15 cellular contexts compared by ENCODE assay signal in the genomic region with DNA sequence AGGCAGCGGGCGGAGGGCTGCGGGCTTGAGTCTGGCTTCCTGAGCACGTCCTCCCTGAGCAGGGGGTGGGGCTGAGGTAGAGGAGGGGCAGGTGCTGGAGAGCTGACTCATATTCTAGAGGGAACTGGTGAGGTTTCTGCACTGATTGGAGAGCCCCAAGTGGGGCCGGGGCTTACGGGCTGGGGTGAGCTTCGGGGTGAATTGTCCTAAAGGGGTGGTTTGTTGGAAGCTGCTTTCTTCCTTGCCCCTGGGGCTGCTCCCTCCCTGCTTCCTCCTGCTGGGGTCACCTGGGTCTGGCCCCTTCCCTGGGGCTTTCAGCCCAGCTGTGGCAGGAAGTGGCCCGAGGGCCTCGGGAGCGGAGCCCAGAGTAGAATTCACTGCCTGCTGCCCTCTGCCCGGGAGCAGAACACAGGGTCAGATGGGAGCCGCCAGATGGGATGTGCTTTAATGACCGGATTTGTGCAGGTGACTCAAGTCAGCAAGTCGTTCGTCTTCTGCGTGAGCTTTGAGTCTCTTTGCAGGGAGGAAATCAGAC. TPM values are rescaled to one million over a fixed set of nuclear protein-coding genes. Genes with fewer than 3 reads are reported as not detected.
A peak's percentile ranks its signal among the peaks of the same experiment; 100 is the strongest.
DNase-seq lines count a peak whose midpoint lies in the region; FAIRE-seq and TF ChIP-seq lines count a peak whose summit lies in the region.
"Had no signal": no experiment of that assay in that cellular context is flagged by ENCODE, and none has a peak within 500 bp of the region (broad histone marks: within the 10 kb centered on the region; RNA-seq: fewer than 3 reads in every experiment).

No MANE protein-coding gene starts in this region.

- H3K4me2 ChIP-seq in endothelial cell of umbilical vein (ENCODE audit: insufficient read depth, low read length) (no peak overlapping the region), mesendoderm (ENCODE audit: low read length) (no peak overlapping the region)

- DNase-seq in D721Med (ENCODE audit: insufficient read length, low spot score) (peak; percentile 94), endothelial cell of umbilical vein (ENCODE audit: low read depth, low spot score) (peak; percentile 19), mesendoderm (peak; percentile 51), NOMO-1 treated with DMSO at 0.1 percent for 48 hours (lab: John Stamatoyannopoulos, UW; ENCODE audit: unreplicated experiment) (no peak), foreskin melanocyte (no peak), DMS 273 treated with DMSO at 0.1 percent for 48 hours (lab: John Stamatoyannopoulos, UW) (no peak)
- DNase-seq: adrenal gland; CD8-positive, alpha-beta memory T cell; NCI-H2227 treated with DMSO at 0.1 percent for 48 hours; T-helper 17 cell had no signal

- peaks cover 6% of the 10 kb centered on the region for H3K79me1 ChIP-seq in mesendoderm (ENCODE audit: low read length)

- no peak overlapping the region for H2BK120ac ChIP-seq in mesendoderm (ENCODE audit: low read depth, low read length)

- peaks cover 10% of the 10 kb centered on the region for H3K79me2 ChIP-seq in endothelial cell of umbilical vein (ENCODE audit: control insufficient read depth, insufficient read depth, low read length)
- peaks cover 4% of the 10 kb centered on the region for H3K79me2 ChIP-seq in mesendoderm (ENCODE audit: control insufficient read depth, insufficient read depth, low read length)

- H3K4me3 ChIP-seq in HEK293 (ENCODE audit: low read depth, low read length) (no peak overlapping the region), endothelial cell of umbilical vein (replicated peaks in 1 of 3; ENCODE audit: insufficient read depth in 1 of 3, low read depth in 1 of 3, low read length in 3 of 3) (no peak overlapping the region), mesendoderm (ENCODE audit: low read length) (no peak overlapping the region)
- H3K4me3 ChIP-seq: adrenal gland, coronary artery had no signal

- intact Hi-C loops in endothelial cell of umbilical vein (cut with micrococcal nuclease): no loop called here

- no TSS peak for BruUV-seq in endothelial cell of umbilical vein (replicated peaks; lab: Mats Ljungman, UMichigan)

- H3K36me3 ChIP-seq in HEK293 (ENCODE audit: control insufficient read depth in 2 of 2, insufficient read depth in 1 of 2, low read length in 2 of 2): no peaks in the 10 kb centered on the region
- H3K36me3 ChIP-seq in endothelial cell of umbilical vein (ENCODE audit: control insufficient read depth in 2 of 2, extremely low read depth in 1 of 2, insufficient read depth in 2 of 2, low read length in 2 of 2): peaks cover 0 to 2% of the 10 kb centered on the region in 2 experiments
- peaks cover 2% of the 10 kb centered on the region for H3K36me3 ChIP-seq in mesendoderm (ENCODE audit: control insufficient read depth, insufficient read depth, low read length)
- H3K36me3 ChIP-seq: adrenal gland had no signal

- H3K4me1 ChIP-seq in HEK293 (ENCODE audit: control insufficient read depth, insufficient read depth, low read length) (no peaks in the 10 kb centered on the region), endothelial cell of umbilical vein (ENCODE audit: control insufficient read depth, extremely low read depth, insufficient read depth, low read length) (no peaks in the 10 kb centered on the region), mesendoderm (ENCODE audit: control insufficient read depth, low read depth, low read length) (no peaks in the 10 kb centered on the region)
- H3K4me1 ChIP-seq: adrenal gland had no signal

- no peak overlapping the region for H2BK15ac ChIP-seq in mesendoderm (replicated peaks; ENCODE audit: low read depth)

- POLR2A ChIA-PET in HEK293 (lab: Yijun Ruan, JAX): no interaction called here
- POLR2A ChIA-PET in endothelial cell of umbilical vein (lab: Charles Lee): no interaction called here

- FAIRE-seq in D721Med (lab: Jason Lieb, UNC) (no peak), endothelial cell of umbilical vein (lab: Jason Lieb, UNC) (no peak)
- FAIRE-seq: HTR-8/SVneo had no signal

- H2AFZ ChIP-seq in endothelial cell of umbilical vein (ENCODE audit: low read depth, low read length): no peak overlapping the region

- H3K56ac ChIP-seq in mesendoderm (ENCODE audit: low read length): no peak overlapping the region

- H3K23ac ChIP-seq in mesendoderm (ENCODE audit: low read length): no peak overlapping the region

- CTCF ChIA-PET in HEK293 (lab: Yijun Ruan, JAX) (no interaction called here), endothelial cell of umbilical vein (lab: Charles Lee) (no interaction called here)

- no peak overlapping the region for H3K9ac ChIP-seq in endothelial cell of umbilical vein (replicated peaks; ENCODE audit: extremely low read depth, insufficient read depth, low read length)
- no peak overlapping the region for H3K9ac ChIP-seq in mesendoderm (ENCODE audit: low read length)

- TF ChIP-seq POLR2A in endothelial cell of umbilical vein (IDR thresholded peaks at IDR 0.05; ENCODE audit: low read depth, low read length): no peak

- no peak overlapping the region for H2AK5ac ChIP-seq in mesendoderm (ENCODE audit: low read length)

- dilution Hi-C loops in endothelial cell of umbilical vein (cut with MboI; ENCODE audit: extremely low pct_ligation_motif_present, low sequenced_read_pairs): no loop called here

- H4K8ac ChIP-seq in mesendoderm (ENCODE audit: low read depth, low read length): no peak overlapping the region

- H3K18ac ChIP-seq in mesendoderm (ENCODE audit: low read length): no peak overlapping the region

- WGBS in mesendoderm (ENCODE audit: extremely low coverage, insufficient coverage, low lambda C conversion rate): no CpG with 5 or more reads among the region's 16 CpGs

- H3K27ac ChIP-seq in HEK293 (ENCODE audit: extremely low read depth, low read depth, low read length): no peak overlapping the region
- H3K27ac ChIP-seq in endothelial cell of umbilical vein (ENCODE audit: insufficient read depth, low read depth, low read length): no peak overlapping the region
- no peak overlapping the region for H3K27ac ChIP-seq in mesendoderm (ENCODE audit: low read depth, low read length)
- H3K27ac ChIP-seq: coronary artery had no signal

- H4K5ac ChIP-seq in mesendoderm (ENCODE audit: low read length): no peak overlapping the region

- H3K4ac ChIP-seq in mesendoderm (ENCODE audit: low read depth, low read length): no peak overlapping the region

- H3K27me3 ChIP-seq in endothelial cell of umbilical vein (ENCODE audit: control insufficient read depth in 2 of 2, insufficient read depth in 2 of 2, low read length in 2 of 2): no peaks in the 10 kb centered on the region
- H3K27me3 ChIP-seq in mesendoderm (ENCODE audit: insufficient read depth, low read length, poor library complexity): no peaks in the 10 kb centered on the region
- H3K27me3 ChIP-seq: adrenal gland had no signal

- no peaks in the 10 kb centered on the region for H4K20me1 ChIP-seq in endothelial cell of umbilical vein (replicated peaks; ENCODE audit: control insufficient read depth, extremely low read depth, insufficient read depth, low read length)

- H3K9me1 ChIP-seq in endothelial cell of umbilical vein (replicated peaks; ENCODE audit: control insufficient read depth, extremely low read depth, insufficient read depth, low read length): no peaks in the 10 kb centered on the region

- H3K9me3 ChIP-seq in HEK293 (ENCODE audit: control insufficient read depth, insufficient read depth, low read depth, low read length) (no peaks in the 10 kb centered on the region), endothelial cell of umbilical vein (replicated peaks; ENCODE audit: control insufficient read depth, insufficient read depth, low read length) (no peaks in the 10 kb centered on the region)
- H3K9me3 ChIP-seq: adrenal gland had no signal

- no peak overlapping the region for H2BK5ac ChIP-seq in mesendoderm (ENCODE audit: low read length)

- no peak for TF ChIP-seq CTCF in D721Med (IDR thresholded peaks at IDR 0.05; ENCODE audit: insufficient read depth, missing control alignments)
- no peak for TF ChIP-seq CTCF in HEK293 (tag by site-specific recombination; IDR thresholded peaks at IDR 0.05)
- no peak for TF ChIP-seq CTCF in endothelial cell of umbilical vein (IDR thresholded peaks at IDR 0.05; ENCODE audit: extremely low read depth in 1 of 2, insufficient read depth in 1 of 2, low read depth in 1 of 2, low read length in 2 of 2)

TF ChIP-seq in HEK293, 187 proteins besides CTCF, POLR2A, EP300 and RAD21 (continues in another document):
- peak; percentile 39; the same call in 1 of the 2 replicates for TF ChIP-seq ZBTB8A (tag by site-specific recombination; IDR thresholded peaks at IDR 0.05)
- TF ChIP-seq IKZF3 (tag by site-specific recombination; IDR thresholded peaks at IDR 0.05): no peak

TF ChIP-seq in endothelial cell of umbilical vein, 7 proteins besides CTCF, POLR2A, EP300 and RAD21:
- no peak for TF ChIP-seq POLR2AphosphoS5 (IDR thresholded peaks at IDR 0.05; ENCODE audit: insufficient read depth, low read depth, low read length)
- no peak for TF ChIP-seq EZH2 (IDR thresholded peaks at IDR 0.05; ENCODE audit: borderline replicate concordance, low read depth, low read length, severe bottlenecking)
- TF ChIP-seq MYC (IDR thresholded peaks at IDR 0.05; ENCODE audit: low read depth, low read length): no peak
- TF ChIP-seq JUN (IDR thresholded peaks at IDR 0.05; ENCODE audit: borderline replicate concordance, insufficient read depth, insufficient read length, low read depth): no peak

RNA-seq across cellular contexts. Expression of a gene that starts 48.6 kb away (rescaled TPM):
- total RNA-seq in endothelial cell of umbilical vein: 34.5 and 44.4 TPM in 2 replicates
- 14.2 and 17.4 TPM in 2 replicates for polyA plus RNA-seq in endothelial cell of umbilical vein
- polyA plus RNA-seq in endothelial cell of umbilical vein (2011; cell fraction: cytosol; rRNA removed): 13.4 and 17.6 TPM in 2 replicates
- 13.3 and 13.8 TPM in 2 replicates for polyA plus RNA-seq in endothelial cell of umbilical vein (2011; cell fraction: nucleus; rRNA removed)
- 24.5 and 25.3 TPM in 2 replicates for polyA plus RNA-seq in endothelial cell of umbilical vein (2012)
- 12.8 and 20.3 TPM in 2 replicates for polyA minus RNA-seq in endothelial cell of umbilical vein
- 7.0 TPM for polyA minus RNA-seq in endothelial cell of umbilical vein (2011; cell fraction: cytosol; rRNA and poly(A)+ RNA removed)
- polyA minus RNA-seq in endothelial cell of umbilical vein (2011; cell fraction: nucleus; rRNA and poly(A)+ RNA removed): 8.4 and 18.1 TPM in 2 replicates
- polyA plus RNA-seq in mesendoderm (2013, experiment 1 of 2): 14.5 TPM
- polyA plus RNA-seq in mesendoderm (2013, experiment 2 of 2): 15.4 TPM
- polyA plus RNA-seq: CD8-positive, alpha-beta memory T cell had no signal

RNA-seq across cellular contexts. Expression of a gene that starts 49.0 kb away (rescaled TPM):
- not detected in 2 replicates for total RNA-seq in endothelial cell of umbilical vein
- not detected in 2 replicates for polyA plus RNA-seq in endothelial cell of umbilical vein
- polyA plus RNA-seq in endothelial cell of umbilical vein (2011; cell fraction: cytosol; rRNA removed): not detected in 2 replicates
- polyA plus RNA-seq in endothelial cell of umbilical vein (2011; cell fraction: nucleus; rRNA removed): not detected in 2 replicates
- not detected in 2 replicates for polyA plus RNA-seq in endothelial cell of umbilical vein (2012)
- polyA minus RNA-seq in endothelial cell of umbilical vein: not detected in 2 replicates
- not detected for polyA minus RNA-seq in endothelial cell of umbilical vein (2011; cell fraction: cytosol; rRNA and poly(A)+ RNA removed)
- polyA minus RNA-seq in endothelial cell of umbilical vein (2011; cell fraction: nucleus; rRNA and poly(A)+ RNA removed): not detected in 2 replicates
- not detected for polyA plus RNA-seq in mesendoderm (2013, experiment 1 of 2)
- not detected for polyA plus RNA-seq in mesendoderm (2013, experiment 2 of 2)
- total RNA-seq: activated CD8-positive, alpha-beta memory T cell treated with anti-CD3 and anti-CD28 coated beads for 36 hours; adrenal gland; CD8-positive, alpha-beta memory T cell; T-helper 17 cell; temporal lobe had no signal
- polyA plus RNA-seq: adrenal gland; CD8-positive, alpha-beta memory T cell had no signal

Comparison
In these comparisons a context has a peak if more than half of its experiments do, and no peak if none do; other contexts are left out.
1. DNase-seq: peak in D721Med (single experiment), endothelial cell of umbilical vein (single experiment) and mesendoderm (single experiment); none in NOMO-1 treated with DMSO at 0.1 percent for 48 hours (single experiment), foreskin melanocyte (single experiment) and DMS 273 treated with DMSO at 0.1 percent for 48 hours (single experiment).